ENCODE assay signal across 1 cellular context in genomic region chr15:101168463-101168824, GRCh38.
TF ChIP-seq lines count a peak whose summit lies in the region.

No MANE protein-coding gene starts in this region.

TF ChIP-seq in K562, 482 proteins besides CTCF, POLR2A, EP300 and RAD21 (continued from another document):
- TF ChIP-seq CBFB (CRISPR knock-in tag; IDR thresholded peaks at IDR 0.05) (0 out of 2 replicates have a peak, but pooled peaks have one; percentile 22), NR2C2 (CRISPR knock-in tag; IDR thresholded peaks at IDR 0.05) (no peak), NR2C2 (tag; IDR thresholded peaks at IDR 0.05) (0 out of 2 replicates have a peak, but pooled peaks have one; percentile 35), MAZ (CRISPR knock-in tag; conservative IDR thresholded peaks at IDR 0.05 in 1 of 2, IDR thresholded peaks at IDR 0.05 in 1 of 2) (peak in 1 of 2 experiments; percentile 9; a peak in 1 of 4 replicates), E2F8 (IDR thresholded peaks at IDR 0.05; ENCODE audit: low read depth, partially characterized antibody) (peak; percentile 0), THRA (IDR thresholded peaks at IDR 0.05) (no peak)
